ENCODE assay signal across 9 cellular contexts in genomic region chr10:19815478-19816419, GRCh38. TPM values are rescaled to one million over a fixed set of nuclear protein-coding genes. Genes with fewer than 3 reads are reported as not detected.
DNase-seq lines count a peak whose midpoint lies in the region; ATAC-seq and TF ChIP-seq lines count a peak whose summit lies in the region.
"Had no signal": no experiment of that assay in that cellular context is flagged by ENCODE, and none has a peak within 500 bp of the region (broad histone marks: within the 10 kb centered on the region; RNA-seq: fewer than 3 reads in every experiment).

No MANE protein-coding gene starts in this region.

- H3K4me3 Mint-ChIP-seq in activated CD8-positive, alpha-beta memory T cell treated with anti-CD3 and anti-CD28 coated beads, Interleukin-2, amount 10 ng/mL, durations not matched to agents 7 days and 5 days = no peak overlapping the region
- H3K4me3 Mint-ChIP-seq: activated naive CD8-positive, alpha-beta T cell had no signal

- peak overlapping the region; percentile 80 to 92 for H3K27ac ChIP-seq in lung (ENCODE audit: low read depth in 1 of 2, low read length in 1 of 2)

- DNase-seq in activated CD8-positive, alpha-beta memory T cell treated with anti-CD3 and anti-CD28 coated beads, Interleukin-2, amount 10 ng/mL, durations not matched to agents 7 days and 5 days = no peak
- DNase-seq in activated CD8-positive, alpha-beta memory T cell treated with anti-CD3 and anti-CD28 coated beads for 24 hours = no peak
- DNase-seq in lung (ENCODE audit: low spot score) (peak; percentile 69), superior temporal gyrus (ENCODE audit: extremely low spot score) (peak; percentile 62)

- H3K36me3 Mint-ChIP-seq in activated CD8-positive, alpha-beta memory T cell treated with anti-CD3 and anti-CD28 coated beads, Interleukin-2, amount 10 ng/mL, durations not matched to agents 7 days and 5 days = no peaks in the 10 kb centered on the region
- H3K36me3 Mint-ChIP-seq: activated naive CD8-positive, alpha-beta T cell had no signal

- H3K27me3 Mint-ChIP-seq in activated CD8-positive, alpha-beta memory T cell treated with anti-CD3 and anti-CD28 coated beads, Interleukin-2, amount 10 ng/mL, durations not matched to agents 7 days and 5 days = peaks cover 51% of the 10 kb centered on the region

- H3K27ac Mint-ChIP-seq in activated CD8-positive, alpha-beta memory T cell treated with anti-CD3 and anti-CD28 coated beads, Interleukin-2, amount 10 ng/mL, durations not matched to agents 7 days and 5 days = no peak overlapping the region
- H3K27ac Mint-ChIP-seq: activated naive CD8-positive, alpha-beta T cell had no signal

- peak overlapping the region; percentile 51 for H3K9ac ChIP-seq in endocrine pancreas (ENCODE audit: control insufficient read depth, insufficient read depth, low read length)

- H3K4me1 ChIP-seq in endocrine pancreas (ENCODE audit: control insufficient read depth, insufficient read depth, low read length) (peaks cover 4% of the 10 kb centered on the region), lung (ENCODE audit: control insufficient read depth in 2 of 2, insufficient read depth in 2 of 2, low read length in 2 of 2) (no peaks in the 10 kb centered on the region)

- H3K27me3 ChIP-seq in endocrine pancreas (ENCODE audit: control insufficient read depth, insufficient read depth, low read length) (no peaks in the 10 kb centered on the region), lung (ENCODE audit: control insufficient read depth, insufficient read depth) (no peaks in the 10 kb centered on the region)

- peaks cover 2% of the 10 kb centered on the region for H3K4me1 Mint-ChIP-seq in activated CD8-positive, alpha-beta memory T cell treated with anti-CD3 and anti-CD28 coated beads, Interleukin-2, amount 10 ng/mL, durations not matched to agents 7 days and 5 days

- H3K9me3 Mint-ChIP-seq in activated CD8-positive, alpha-beta memory T cell treated with anti-CD3 and anti-CD28 coated beads, Interleukin-2, amount 10 ng/mL, durations not matched to agents 7 days and 5 days (ENCODE audit: low read depth) = no peaks in the 10 kb centered on the region

- H3K4me3 ChIP-seq in endocrine pancreas (ENCODE audit: control insufficient read depth, insufficient read depth, low read length) (peak overlapping the region; percentile 82), lung (peak overlapping the region; percentile 65)

- CTCF ChIA-PET in activated CD8-positive, alpha-beta memory T cell treated with anti-CD3 and anti-CD28 coated beads, Interleukin-2, amount 10 ng/mL, durations not matched to agents 7 days and 5 days (lab: Charles Lee) = no interaction called here

- no peak for TF ChIP-seq CTCF in lung (IDR thresholded peaks at IDR 0.05; ENCODE audit: control extremely low read depth, extremely low read depth)

- 1% methylated on average over 70 to 79 of the region's 79 CpGs for WGBS in lung, 2 donors

- H3K9me3 ChIP-seq in endocrine pancreas (ENCODE audit: control insufficient read depth, low read length) = no peaks in the 10 kb centered on the region
- no peaks in the 10 kb centered on the region for H3K9me3 ChIP-seq in lung (ENCODE audit: control insufficient read depth in 2 of 2, insufficient read depth in 1 of 2, low read length in 1 of 2)

- ATAC-seq in activated CD8-positive, alpha-beta memory T cell treated with anti-CD3 and anti-CD28 coated beads, Interleukin-2, amount 10 ng/mL, durations not matched to agents 7 days and 5 days = peak; percentile 27
- peak; percentile 68 for ATAC-seq in lung (ENCODE audit: insufficient read depth, low FRiP score)
- ATAC-seq in GM21390 (IDR thresholded peaks at IDR 0.05; ENCODE audit: unreplicated experiment) = no peak
- ATAC-seq in HG02610 (IDR thresholded peaks at IDR 0.05; ENCODE audit: unreplicated experiment) = no peak

- H3K36me3 ChIP-seq in endocrine pancreas (ENCODE audit: control insufficient read depth, insufficient read depth, low read length) (no peaks in the 10 kb centered on the region), lung (ENCODE audit: control insufficient read depth in 2 of 2, insufficient read depth in 2 of 2, low read length in 2 of 2) (no peaks in the 10 kb centered on the region)

TF ChIP-seq in PFSK-1, 5 proteins besides CTCF, POLR2A, EP300 and RAD21:
- TF ChIP-seq REST (IDR thresholded peaks at IDR 0.05; ENCODE audit: insufficient read depth in 1 of 2, low read depth in 2 of 2, low read length in 2 of 2) = no peak
- TF ChIP-seq TAF1 (IDR thresholded peaks at IDR 0.05; ENCODE audit: borderline replicate concordance, insufficient read depth, low read length) = peak; percentile 79; the same call in 1 of the 2 replicates
- peak; percentile 63; the same call in 1 of the 2 replicates for TF ChIP-seq POLR2AphosphoS5 (IDR thresholded peaks at IDR 0.05; ENCODE audit: low read depth, low read length)
- TF ChIP-seq SIN3A (IDR thresholded peaks at IDR 0.05; ENCODE audit: borderline replicate concordance, insufficient read depth, low read length) = no peak
- TF ChIP-seq FOXP2 (optimal IDR thresholded peaks at IDR 0.05; ENCODE audit: borderline replicate concordance, extremely low read depth, extremely low read length, insufficient read depth) = peak; percentile 32

RNA-seq across cellular contexts. Expression of gene PLXDC2, which starts 0.5 kb away (rescaled TPM):
- total RNA-seq in activated CD8-positive, alpha-beta memory T cell treated with anti-CD3 and anti-CD28 coated beads, Interleukin-2, amount 10 ng/mL, durations not matched to agents 7 days and 5 days = under 1 TPM in 1 of 2 experiments, not detected in 1; 0.05 TPM
- 8.3 TPM for polyA plus RNA-seq in PFSK-1 (2012; ENCODE audit: insufficient read length, low read depth)
- total RNA-seq in lung = 10 to 100 TPM; 61.9 to 99.6 TPM
- polyA plus RNA-seq in lung = 10 to 100 TPM; 11.8 to 19.6 TPM

Comparison
In these comparisons a context has a peak if more than half of its experiments do, and no peak if none do; other contexts are left out.
1. ATAC-seq: peak in activated CD8-positive, alpha-beta memory T cell treated with anti-CD3 and anti-CD28 coated beads, Interleukin-2, amount 10 ng/mL, durations not matched to agents 7 days and 5 days (single experiment) and lung (single experiment); none in GM21390 (single experiment) and HG02610 (single experiment).
2. DNase-seq: peak in lung (single experiment) and superior temporal gyrus (single experiment); none in activated CD8-positive, alpha-beta memory T cell treated with anti-CD3 and anti-CD28 coated beads, Interleukin-2, amount 10 ng/mL, durations not matched to agents 7 days and 5 days (single experiment) and activated CD8-positive, alpha-beta memory T cell treated with anti-CD3 and anti-CD28 coated beads for 24 hours (single experiment).
3. RNA of gene PLXDC2, which starts 0.5 kb away (total RNA-seq): 61.9 to 99.6 TPM in lung; 0.05 TPM in activated CD8-positive, alpha-beta memory T cell treated with anti-CD3 and anti-CD28 coated beads, Interleukin-2, amount 10 ng/mL, durations not matched to agents 7 days and 5 days; every median in the first group is over 10 times any median in the second.